14 cellular contexts compared by ENCODE assay signal in genomic region chr20:51413753-51414323, GRCh38.
DNase-seq lines count a peak whose midpoint lies in the region; ATAC-seq, FAIRE-seq and TF ChIP-seq lines count a peak whose summit lies in the region.
"Had no signal": no experiment of that assay in that cellular context is flagged by ENCODE, and none has a peak within 500 bp of the region (broad histone marks: within the 10 kb centered on the region; RNA-seq: fewer than 3 reads in every experiment).

No MANE protein-coding gene starts in this region.

- FAIRE-seq in GM12891 (lab: Jason Lieb, UNC) = no peak
- peak; percentile 39 for FAIRE-seq in GM19239 (lab: Jason Lieb, UNC)
- FAIRE-seq: frontal cortex had no signal

- peaks cover 9 to 73% (median 23%) of the 10 kb centered on the region in 7 donors for H3K4me1 Mint-ChIP-seq in naive thymus-derived CD4-positive, alpha-beta T cell

- TF ChIP-seq CTCF in OCI-LY3 (IDR thresholded peaks at IDR 0.05; ENCODE audit: low read depth, low read length) (no peak), colonic mucosa (IDR thresholded peaks at IDR 0.05) (no peak)

- H3K4me1 ChIP-seq in OCI-LY3 (ENCODE audit: low read length) = peaks cover 42% of the 10 kb centered on the region
- H3K4me1 ChIP-seq in naive thymus-derived CD4-positive, alpha-beta T cell (ENCODE audit: control insufficient read depth in 2 of 2, insufficient read depth in 2 of 2, low read length in 2 of 2) = peaks cover 0 to 97% of the 10 kb centered on the region in 2 donors
- H3K4me1 ChIP-seq in colonic mucosa = no peaks in the 10 kb centered on the region

- CTCF ChIA-PET in naive thymus-derived CD4-positive, alpha-beta T cell (lab: Charles Lee) = interaction anchor here (1.0 kb wide), 1 partner anchor 181 kb away, joined by 3 read pairs; no protein-coding TSS in a partner anchor

- H3K27ac Mint-ChIP-seq in naive thymus-derived CD4-positive, alpha-beta T cell = peak overlapping the region in 7 of 9 donors; percentile 9 to 82 (median 62)

- TF ChIP-seq POLR2A in GM12891 (IDR thresholded peaks at IDR 0.05; ENCODE audit: low read depth, low read length) = no peak

- H3K36me3 ChIP-seq in OCI-LY3 (replicated peaks; ENCODE audit: low read depth, low read length) = peaks cover 50% of the 10 kb centered on the region
- H3K36me3 ChIP-seq in naive thymus-derived CD4-positive, alpha-beta T cell (ENCODE audit: control insufficient read depth in 2 of 3, insufficient read depth in 3 of 3, low read length in 3 of 3) = peaks cover 5 to 62% (median 9%) of the 10 kb centered on the region in 3 experiments
- H3K36me3 ChIP-seq in colonic mucosa = no peaks in the 10 kb centered on the region

- H2AFZ ChIP-seq in OCI-LY3 (ENCODE audit: low read depth, low read length) = no peak overlapping the region

- ATAC-seq in naive thymus-derived CD4-positive, alpha-beta T cell = no peak

- 0 out of 2 replicates have a peak overlapping the region, but pooled peaks have one; percentile 0 for H3K9ac ChIP-seq in OCI-LY3 (ENCODE audit: low read length)
- no peak overlapping the region for H3K9ac ChIP-seq in colonic mucosa (ENCODE audit: low read depth in 2 of 2, low read length in 2 of 2)

- intact Hi-C loops in naive thymus-derived CD4-positive, alpha-beta T cell (cut with micrococcal nuclease) = no loop called here
- intact Hi-C loops in colonic mucosa (cut with DNase I) = no loop called here

- H3K9me3 ChIP-seq in OCI-LY3 (ENCODE audit: insufficient read depth, low read length) (no peaks in the 10 kb centered on the region), colonic mucosa (no peaks in the 10 kb centered on the region)
- no peaks in the 10 kb centered on the region for H3K9me3 ChIP-seq in naive thymus-derived CD4-positive, alpha-beta T cell (ENCODE audit: control insufficient read depth in 2 of 3, low read length in 3 of 3)

- H3K27ac ChIP-seq in OCI-LY3 (ENCODE audit: low read length) (no peak overlapping the region), colonic mucosa (no peak overlapping the region)
- peak overlapping the region; percentile 24 for H3K27ac ChIP-seq in naive thymus-derived CD4-positive, alpha-beta T cell (ENCODE audit: low read depth, low read length)
- H3K27ac ChIP-seq: dorsolateral prefrontal cortex had no signal

- no peaks in the 10 kb centered on the region for H4K20me1 ChIP-seq in OCI-LY3 (ENCODE audit: insufficient read depth, low read length)

- peaks cover 0 to 5% (median 2%) of the 10 kb centered on the region in 11 donors for H3K9me3 Mint-ChIP-seq in naive thymus-derived CD4-positive, alpha-beta T cell
- H3K9me3 Mint-ChIP-seq: activated naive CD4-positive, alpha-beta T cell treated with anti-CD3 and anti-CD28 coated beads, Interleukin-2, amount 50 U/mL, for 24 hours had no signal

- POLR2A ChIA-PET in naive thymus-derived CD4-positive, alpha-beta T cell (lab: Charles Lee) = no interaction called here

- no peaks in the 10 kb centered on the region for H3K27me3 ChIP-seq in OCI-LY3 (ENCODE audit: low read depth, low read length)
- H3K27me3 ChIP-seq in naive thymus-derived CD4-positive, alpha-beta T cell (ENCODE audit: control insufficient read depth in 2 of 2, insufficient read depth in 2 of 2, low read length in 2 of 2) = no peaks in the 10 kb centered on the region
- no peaks in the 10 kb centered on the region for H3K27me3 ChIP-seq in colonic mucosa

- DNase-seq in GM12891 (ENCODE audit: insufficient read length, low spot score) = peak; percentile 37
- DNase-seq in GM19239 (ENCODE audit: insufficient read length, low spot score) = peak; percentile 62
- no peak for DNase-seq in naive thymus-derived CD4-positive, alpha-beta T cell
- no peak for DNase-seq in NCI-H82 treated with DMSO at 0.1 percent for 48 hours (lab: John Stamatoyannopoulos, UW; ENCODE audit: unreplicated experiment)
- DNase-seq in COLO829 (ENCODE audit: low spot score) = no peak
- DNase-seq in colonic mucosa = no peak
- no peak for DNase-seq in effector CD8-positive, alpha-beta T cell (lab: John Stamatoyannopoulos, UW)
- DNase-seq: DMS153, GOT3, kidney glomerular epithelial cell had no signal

- H3K4me3 Mint-ChIP-seq in naive thymus-derived CD4-positive, alpha-beta T cell = peak overlapping the region in 1 of 10 donors; percentile 17
- H3K4me3 Mint-ChIP-seq: activated naive CD4-positive, alpha-beta T cell treated with anti-CD3 and anti-CD28 coated beads, Interleukin-2, amount 50 U/mL, for 24 hours had no signal

- no peak overlapping the region for H3K4me3 ChIP-seq in OCI-LY3 (ENCODE audit: low read length)
- H3K4me3 ChIP-seq in naive thymus-derived CD4-positive, alpha-beta T cell (ENCODE audit: low read length) = no peak overlapping the region
- H3K4me3 ChIP-seq in colonic mucosa = no peak overlapping the region
- H3K4me3 ChIP-seq: dorsolateral prefrontal cortex had no signal

- no peaks in the 10 kb centered on the region for H3K27me3 Mint-ChIP-seq in naive thymus-derived CD4-positive, alpha-beta T cell
- H3K27me3 Mint-ChIP-seq: activated naive CD4-positive, alpha-beta T cell treated with anti-CD3 and anti-CD28 coated beads, Interleukin-2, amount 50 U/mL, for 24 hours had no signal

- peaks cover 26% of the 10 kb centered on the region for H3K79me2 ChIP-seq in OCI-LY3 (ENCODE audit: low read length)

- H3K36me3 Mint-ChIP-seq in naive thymus-derived CD4-positive, alpha-beta T cell = peaks cover 12 to 40% (median 28%) of the 10 kb centered on the region in 5 donors

- H3K4me2 ChIP-seq in OCI-LY3 (ENCODE audit: low read length) = peak overlapping the region; percentile 65

TF ChIP-seq in GM12891, 5 proteins besides CTCF, POLR2A, EP300 and RAD21:
- TF ChIP-seq TAF1 (IDR thresholded peaks at IDR 0.05; ENCODE audit: low read depth, low read length) (no peak), POLR2AphosphoS5 (IDR thresholded peaks at IDR 0.05; ENCODE audit: low read depth, low read length) (no peak), PAX5 (IDR thresholded peaks at IDR 0.05; ENCODE audit: insufficient read depth, low read length, severe bottlenecking) (no peak), POU2F2 (IDR thresholded peaks at IDR 0.05; ENCODE audit: low read depth, low read length) (no peak), SPI1 (IDR thresholded peaks at IDR 0.05; ENCODE audit: low read depth, low read length) (no peak)
TF ChIP-seq in GM12891: peak in this region for 0.

Comparison
In these comparisons a context has a peak if more than half of its experiments do, and no peak if none do; other contexts are left out.
1. DNase-seq: peak in GM12891 (single experiment) and GM19239 (single experiment); none in naive thymus-derived CD4-positive, alpha-beta T cell (0 of 9), NCI-H82 treated with DMSO at 0.1 percent for 48 hours (single experiment), COLO829 (single experiment), colonic mucosa (single experiment) and effector CD8-positive, alpha-beta T cell (single experiment).